ENCODE assay signal across 7 cellular contexts in the genomic region with DNA sequence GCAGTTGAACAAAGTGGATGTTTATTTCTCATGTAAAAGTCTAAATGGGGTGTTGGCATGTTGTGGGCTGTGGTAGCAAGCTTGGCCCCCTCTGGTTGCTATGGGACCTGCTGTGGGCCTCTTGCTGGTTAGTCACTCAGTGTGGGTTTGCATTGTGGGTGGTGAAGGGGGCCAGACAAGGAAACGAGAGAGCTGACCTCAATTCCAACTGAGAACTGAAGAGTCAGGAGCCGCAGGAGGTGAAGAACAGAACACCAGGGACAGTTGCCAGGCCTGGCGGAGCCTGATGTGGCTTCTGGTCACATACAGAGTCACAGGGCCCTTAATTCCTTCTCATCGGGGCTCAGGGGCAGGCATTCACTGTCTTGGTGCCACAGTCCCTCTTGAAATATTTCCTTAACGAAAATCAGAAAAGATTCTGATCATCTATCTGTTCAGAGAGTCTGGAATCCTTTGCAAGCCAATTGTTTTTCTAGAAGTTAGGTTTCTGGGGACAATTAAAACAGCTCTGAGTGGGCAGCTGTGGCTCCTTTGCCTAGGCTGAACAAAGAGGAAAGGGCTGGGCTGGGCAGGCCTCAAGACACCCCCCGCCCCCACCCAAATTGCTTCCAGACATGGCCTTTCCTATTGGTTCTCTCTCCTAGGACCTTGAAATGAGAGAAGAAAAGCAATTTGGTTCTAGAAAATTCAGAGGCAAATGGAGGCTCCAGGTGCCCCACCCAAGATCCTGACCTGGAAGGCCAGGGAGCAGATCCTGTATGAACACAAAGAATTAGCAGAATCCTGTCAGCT. TPM values are rescaled to one million over a fixed set of nuclear protein-coding genes. Genes with fewer than 3 reads are reported as not detected.
DNase-seq lines count a peak whose midpoint lies in the region; ATAC-seq and TF ChIP-seq lines count a peak whose summit lies in the region.

No MANE protein-coding gene starts in this region.

- POLR2A ChIA-PET in GM10248 (lab: Yijun Ruan, JAX), result no interaction called here

- no peaks in the 10 kb centered on the region for H3K9me3 ChIP-seq in stomach

- no peak for TF ChIP-seq CTCF in NB4 (IDR thresholded peaks at IDR 0.05; ENCODE audit: low read depth, low read length)
- no peak for TF ChIP-seq CTCF in stomach (IDR thresholded peaks at IDR 0.05)
- TF ChIP-seq CTCF in omental fat pad (IDR thresholded peaks at IDR 0.05), result no peak
- TF ChIP-seq CTCF in GM10248 (IDR thresholded peaks at IDR 0.05; ENCODE audit: control extremely low read depth, extremely low read depth, low read depth, missing control alignments), result no peak

- H3K27ac Mint-ChIP-seq in activated T-helper 17 cell treated with anti-CD3 and anti-CD28 coated beads, Interleukin-2, amount 50 U/mL, for 72 hours, result peak overlapping the region; percentile 93

- peak overlapping the region; percentile 82 for H3K4me3 Mint-ChIP-seq in activated T-helper 17 cell treated with anti-CD3 and anti-CD28 coated beads, Interleukin-2, amount 50 U/mL, for 72 hours

- CTCF ChIA-PET in GM10248 (lab: Yijun Ruan, JAX), result interaction anchor here (1.2 to 2.0 kb wide), 6 partner anchors 8 to 297 kb away, joined by 3 to 7 read pairs (median 5); no protein-coding TSS in a partner anchor

- H3K36me3 ChIP-seq in stomach, result peaks cover 0 to 1% (median 0%) of the 10 kb centered on the region in 4 donors

- H3K27me3 ChIP-seq in stomach, result no peaks in the 10 kb centered on the region

- WGBS in stomach, 5 donors, result 65 to 81% (median 74%) methylated on average over 6 of the region's 6 CpGs

- H3K4me1 Mint-ChIP-seq in activated T-helper 17 cell treated with anti-CD3 and anti-CD28 coated beads, Interleukin-2, amount 50 U/mL, for 72 hours, result peaks cover 35% of the 10 kb centered on the region

- no peaks in the 10 kb centered on the region for H3K27me3 Mint-ChIP-seq in activated T-helper 17 cell treated with anti-CD3 and anti-CD28 coated beads, Interleukin-2, amount 50 U/mL, for 72 hours

- ATAC-seq in activated T-helper 17 cell treated with anti-CD3 and anti-CD28 coated beads, Interleukin-2, amount 50 U/mL, for 72 hours (replicated peaks), result peak; percentile 62
- ATAC-seq in omental fat pad (ENCODE audit: low FRiP score), result no peak
- no peak for ATAC-seq in GM21526 (IDR thresholded peaks at IDR 0.05; ENCODE audit: low FRiP score, unreplicated experiment)

- TF ChIP-seq POLR2A in NB4 (IDR thresholded peaks at IDR 0.05; ENCODE audit: extremely low read depth, insufficient read length), result no peak
- TF ChIP-seq POLR2A in stomach (IDR thresholded peaks at IDR 0.05), result no peak

- no peaks in the 10 kb centered on the region for H3K9me3 Mint-ChIP-seq in activated T-helper 17 cell treated with anti-CD3 and anti-CD28 coated beads, Interleukin-2, amount 50 U/mL, for 72 hours

- H3K4me1 ChIP-seq in stomach, result peaks cover 17 to 32% (median 31%) of the 10 kb centered on the region in 4 donors

- TF ChIP-seq EP300 in stomach (IDR thresholded peaks at IDR 0.05), result no peak

- H3K36me3 Mint-ChIP-seq in activated T-helper 17 cell treated with anti-CD3 and anti-CD28 coated beads, Interleukin-2, amount 50 U/mL, for 72 hours (ENCODE audit: low read depth), result peaks cover 31% of the 10 kb centered on the region

- H3K4me3 ChIP-seq in NB4 (ENCODE audit: low read depth, low read length) (no peak overlapping the region), stomach (no peak overlapping the region)

- intact Hi-C loops in stomach (cut with DNase I; ENCODE audit: low total_unique reads), result no loop called here

- peak overlapping the region in 4 of 5 donors; percentile 0 to 96 (median 53) for H3K27ac ChIP-seq in stomach

- DNase-seq in NB4 (ENCODE audit: low read depth), result peak; percentile 75
- DNase-seq in medulla oblongata (ENCODE audit: extremely low spot score), result peak; percentile 52
- no peak for DNase-seq in stomach
- DNase-seq in omental fat pad (ENCODE audit: low spot score), result no peak
- no peak for DNase-seq in GM10248 (ENCODE audit: extremely low spot score)

RNA-seq across cellular contexts. Expression of a gene that starts 2.1 kb away (rescaled TPM):
- 100 to 1,000 TPM in 1 of 2 donors, 10 to 100 TPM in 1; 91.4 to 112 TPM for total RNA-seq in activated T-helper 17 cell treated with anti-CD3 and anti-CD28 coated beads, Interleukin-2, amount 50 U/mL, for 72 hours
- total RNA-seq in stomach, result 100 to 1,000 TPM in 2 of 5 donors, 10 to 100 TPM in 3; 62.9 to 338 (median 97.2) TPM
- polyA plus RNA-seq in stomach, result 10 to 100 TPM; 11.9 to 32.0 (median 18.2) TPM
- 10 to 100 TPM; 45.7 to 93.2 (median 61.1) TPM for total RNA-seq in omental fat pad

Comparison
In these comparisons a context has a peak if more than half of its experiments do, and no peak if none do; other contexts are left out.
1. DNase-seq: peak in NB4 (single experiment) and medulla oblongata (single experiment); none in stomach (single experiment), omental fat pad (single experiment) and GM10248 (single experiment).